ENCODE assay signal across 1 cellular context in the genomic region with DNA sequence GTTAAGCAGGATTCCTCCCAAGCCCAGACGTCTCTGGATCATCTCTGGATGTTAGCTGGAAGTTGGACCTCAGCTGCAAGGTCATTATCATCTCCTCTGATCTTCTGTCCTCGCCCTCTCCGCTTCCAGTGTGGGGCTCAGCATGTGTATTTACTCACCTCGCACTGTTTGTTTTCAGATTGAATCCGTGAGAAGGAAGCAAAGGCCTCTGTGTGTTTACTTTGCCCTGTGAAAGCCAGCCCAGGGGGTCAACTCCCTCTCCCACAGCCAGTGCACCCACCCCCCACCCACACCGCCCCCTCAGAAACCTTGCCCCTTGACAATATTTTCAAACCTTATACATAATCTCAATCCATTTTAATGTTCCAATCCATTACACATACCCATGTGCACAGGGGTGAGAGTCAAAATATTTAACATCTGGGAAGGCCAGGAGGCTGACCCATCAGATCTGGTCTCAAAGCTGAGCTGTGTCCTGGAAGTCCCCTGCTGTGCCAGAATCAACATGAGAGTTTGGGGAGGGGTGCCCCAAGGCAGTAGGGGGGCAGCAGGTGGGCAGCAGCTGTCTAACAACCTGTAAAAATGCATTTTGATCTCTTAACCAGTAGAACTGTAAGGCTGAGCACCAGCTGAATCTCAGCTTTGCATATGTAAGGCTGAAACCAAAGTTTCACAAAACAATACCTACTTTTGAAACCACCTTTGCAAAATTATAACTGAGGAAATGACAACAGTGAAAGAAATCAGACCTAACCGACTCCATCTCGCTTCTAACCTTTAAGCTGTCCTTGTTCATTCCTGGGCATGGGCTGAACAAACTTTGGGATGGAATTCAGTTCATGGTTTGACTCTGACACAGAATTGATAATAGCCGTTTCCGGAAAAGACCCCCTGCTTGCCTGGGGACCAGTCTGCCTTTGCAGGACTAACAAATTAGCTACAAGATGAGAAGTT.
A peak's percentile ranks its signal among the peaks of the same experiment; 100 is the strongest.
TF ChIP-seq lines count a peak whose summit lies in the region.

No MANE protein-coding gene starts in this region.

TF ChIP-seq in HepG2, 621 proteins besides CTCF, POLR2A, EP300 and RAD21 (continued from another document and continues in another):
- TF ChIP-seq ZNF446 (CRISPR knock-in tag; IDR thresholded peaks at IDR 0.05): no peak
- TF ChIP-seq CERS6 (CRISPR knock-in tag; IDR thresholded peaks at IDR 0.05): no peak
- TF ChIP-seq KLF15 (CRISPR knock-in tag; IDR thresholded peaks at IDR 0.05; ENCODE audit: borderline replicate concordance): no peak
- no peak for TF ChIP-seq DR1 (CRISPR knock-in tag; IDR thresholded peaks at IDR 0.05)
- peak; percentile 25; the same call in 1 of the 2 replicates for TF ChIP-seq ONECUT2 (CRISPR knock-in tag; IDR thresholded peaks at IDR 0.05)
- TF ChIP-seq, protein P1, sequence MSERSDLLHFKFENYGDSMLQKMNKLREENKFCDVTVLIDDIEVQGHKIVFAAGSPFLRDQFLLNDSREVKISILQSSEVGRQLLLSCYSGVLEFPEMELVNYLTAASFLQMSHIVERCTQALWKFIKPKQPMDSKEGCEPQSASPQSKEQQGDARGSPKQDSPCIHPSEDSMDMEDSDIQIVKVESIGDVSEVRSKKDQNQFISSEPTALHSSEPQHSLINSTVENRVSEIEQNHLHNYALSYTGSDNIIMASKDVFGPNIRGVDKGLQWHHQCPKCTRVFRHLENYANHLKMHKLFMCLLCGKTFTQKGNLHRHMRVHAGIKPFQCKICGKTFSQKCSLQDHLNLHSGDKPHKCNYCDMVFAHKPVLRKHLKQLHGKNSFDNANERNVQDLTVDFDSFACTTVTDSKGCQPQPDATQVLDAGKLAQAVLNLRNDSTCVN (CRISPR knock-in tag; IDR thresholded peaks at IDR 0.05; ENCODE audit: borderline replicate concordance): peak; percentile 95
- TF ChIP-seq ZBTB46 (CRISPR knock-in tag; IDR thresholded peaks at IDR 0.05; ENCODE audit: borderline replicate concordance): no peak
- TF ChIP-seq HOMEZ (CRISPR knock-in tag; IDR thresholded peaks at IDR 0.05; ENCODE audit: low read depth): peak; percentile 26; the same call in 1 of the 2 replicates
- no peak for TF ChIP-seq ZNF570 (CRISPR knock-in tag; IDR thresholded peaks at IDR 0.05; ENCODE audit: borderline replicate concordance)
- TF ChIP-seq ZNF317 (CRISPR knock-in tag; IDR thresholded peaks at IDR 0.05): peak; percentile 46; the same call in 1 of the 2 replicates
- TF ChIP-seq ZNF660 (CRISPR knock-in tag; IDR thresholded peaks at IDR 0.05; ENCODE audit: borderline replicate concordance, low read depth): no peak; the same call in 1 of the 2 replicates
- TF ChIP-seq, protein P2, sequence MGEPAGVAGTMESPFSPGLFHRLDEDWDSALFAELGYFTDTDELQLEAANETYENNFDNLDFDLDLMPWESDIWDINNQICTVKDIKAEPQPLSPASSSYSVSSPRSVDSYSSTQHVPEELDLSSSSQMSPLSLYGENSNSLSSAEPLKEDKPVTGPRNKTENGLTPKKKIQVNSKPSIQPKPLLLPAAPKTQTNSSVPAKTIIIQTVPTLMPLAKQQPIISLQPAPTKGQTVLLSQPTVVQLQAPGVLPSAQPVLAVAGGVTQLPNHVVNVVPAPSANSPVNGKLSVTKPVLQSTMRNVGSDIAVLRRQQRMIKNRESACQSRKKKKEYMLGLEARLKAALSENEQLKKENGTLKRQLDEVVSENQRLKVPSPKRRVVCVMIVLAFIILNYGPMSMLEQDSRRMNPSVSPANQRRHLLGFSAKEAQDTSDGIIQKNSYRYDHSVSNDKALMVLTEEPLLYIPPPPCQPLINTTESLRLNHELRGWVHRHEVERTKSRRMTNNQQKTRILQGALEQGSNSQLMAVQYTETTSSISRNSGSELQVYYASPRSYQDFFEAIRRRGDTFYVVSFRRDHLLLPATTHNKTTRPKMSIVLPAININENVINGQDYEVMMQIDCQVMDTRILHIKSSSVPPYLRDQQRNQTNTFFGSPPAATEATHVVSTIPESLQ (CRISPR knock-in tag; conservative IDR thresholded peaks at IDR 0.05): no peak
- TF ChIP-seq EEA1 (CRISPR knock-in tag; IDR thresholded peaks at IDR 0.05; ENCODE audit: borderline replicate concordance): no peak
- no peak for TF ChIP-seq DBP (CRISPR knock-in tag; IDR thresholded peaks at IDR 0.05; ENCODE audit: not compliant biosample characterization)
- TF ChIP-seq SNAPC2 (CRISPR knock-in tag; IDR thresholded peaks at IDR 0.05): peak; percentile 64; the same call in 1 of the 2 replicates
- TF ChIP-seq ZNF138 (CRISPR knock-in tag; IDR thresholded peaks at IDR 0.05; ENCODE audit: low read depth): no peak
- TF ChIP-seq ZNF614 (CRISPR knock-in tag; IDR thresholded peaks at IDR 0.05; ENCODE audit: borderline replicate concordance): peak; percentile 80; the same call in 1 of the 2 replicates
- TF ChIP-seq ATF1 (CRISPR knock-in tag; IDR thresholded peaks at IDR 0.05): no peak
- TF ChIP-seq, protein P3, sequence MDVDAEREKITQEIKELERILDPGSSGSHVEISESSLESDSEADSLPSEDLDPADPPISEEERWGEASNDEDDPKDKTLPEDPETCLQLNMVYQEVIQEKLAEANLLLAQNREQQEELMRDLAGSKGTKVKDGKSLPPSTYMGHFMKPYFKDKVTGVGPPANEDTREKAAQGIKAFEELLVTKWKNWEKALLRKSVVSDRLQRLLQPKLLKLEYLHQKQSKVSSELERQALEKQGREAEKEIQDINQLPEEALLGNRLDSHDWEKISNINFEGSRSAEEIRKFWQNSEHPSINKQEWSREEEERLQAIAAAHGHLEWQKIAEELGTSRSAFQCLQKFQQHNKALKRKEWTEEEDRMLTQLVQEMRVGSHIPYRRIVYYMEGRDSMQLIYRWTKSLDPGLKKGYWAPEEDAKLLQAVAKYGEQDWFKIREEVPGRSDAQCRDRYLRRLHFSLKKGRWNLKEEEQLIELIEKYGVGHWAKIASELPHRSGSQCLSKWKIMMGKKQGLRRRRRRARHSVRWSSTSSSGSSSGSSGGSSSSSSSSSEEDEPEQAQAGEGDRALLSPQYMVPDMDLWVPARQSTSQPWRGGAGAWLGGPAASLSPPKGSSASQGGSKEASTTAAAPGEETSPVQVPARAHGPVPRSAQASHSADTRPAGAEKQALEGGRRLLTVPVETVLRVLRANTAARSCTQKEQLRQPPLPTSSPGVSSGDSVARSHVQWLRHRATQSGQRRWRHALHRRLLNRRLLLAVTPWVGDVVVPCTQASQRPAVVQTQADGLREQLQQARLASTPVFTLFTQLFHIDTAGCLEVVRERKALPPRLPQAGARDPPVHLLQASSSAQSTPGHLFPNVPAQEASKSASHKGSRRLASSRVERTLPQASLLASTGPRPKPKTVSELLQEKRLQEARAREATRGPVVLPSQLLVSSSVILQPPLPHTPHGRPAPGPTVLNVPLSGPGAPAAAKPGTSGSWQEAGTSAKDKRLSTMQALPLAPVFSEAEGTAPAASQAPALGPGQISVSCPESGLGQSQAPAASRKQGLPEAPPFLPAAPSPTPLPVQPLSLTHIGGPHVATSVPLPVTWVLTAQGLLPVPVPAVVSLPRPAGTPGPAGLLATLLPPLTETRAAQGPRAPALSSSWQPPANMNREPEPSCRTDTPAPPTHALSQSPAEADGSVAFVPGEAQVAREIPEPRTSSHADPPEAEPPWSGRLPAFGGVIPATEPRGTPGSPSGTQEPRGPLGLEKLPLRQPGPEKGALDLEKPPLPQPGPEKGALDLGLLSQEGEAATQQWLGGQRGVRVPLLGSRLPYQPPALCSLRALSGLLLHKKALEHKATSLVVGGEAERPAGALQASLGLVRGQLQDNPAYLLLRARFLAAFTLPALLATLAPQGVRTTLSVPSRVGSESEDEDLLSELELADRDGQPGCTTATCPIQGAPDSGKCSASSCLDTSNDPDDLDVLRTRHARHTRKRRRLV (CRISPR knock-in tag; IDR thresholded peaks at IDR 0.05): 0 out of 2 replicates have a peak, but pooled peaks have one; percentile 47
- no peak for TF ChIP-seq ZNF501 (CRISPR knock-in tag; IDR thresholded peaks at IDR 0.05)
- peak; percentile 95 for TF ChIP-seq RERE (CRISPR knock-in tag; IDR thresholded peaks at IDR 0.05; ENCODE audit: low read depth)
- TF ChIP-seq, protein P4, sequence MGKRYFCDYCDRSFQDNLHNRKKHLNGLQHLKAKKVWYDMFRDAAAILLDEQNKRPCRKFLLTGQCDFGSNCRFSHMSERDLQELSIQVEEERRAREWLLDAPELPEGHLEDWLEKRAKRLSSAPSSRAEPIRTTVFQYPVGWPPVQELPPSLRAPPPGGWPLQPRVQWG (CRISPR knock-in tag; IDR thresholded peaks at IDR 0.05; ENCODE audit: borderline replicate concordance, low read depth): no peak
- TF ChIP-seq ZMAT3 (CRISPR knock-in tag; conservative IDR thresholded peaks at IDR 0.05): 0 out of 2 replicates have a peak, but pooled peaks have one; percentile 38
- TF ChIP-seq RAD51 (IDR thresholded peaks at IDR 0.05; ENCODE audit: borderline replicate concordance): no peak
- TF ChIP-seq SRSF4 (IDR thresholded peaks at IDR 0.05; ENCODE audit: low read depth, low read length, poor library complexity, severe bottlenecking): no peak
- peak; percentile 43; the same call in 1 of the 2 replicates for TF ChIP-seq ZFP36L1 (CRISPR knock-in tag; IDR thresholded peaks at IDR 0.05)
- no peak for TF ChIP-seq GPBP1L1 (CRISPR knock-in tag; IDR thresholded peaks at IDR 0.05)
- no peak for TF ChIP-seq ZC3H4 (CRISPR knock-in tag; IDR thresholded peaks at IDR 0.05; ENCODE audit: borderline replicate concordance)
